ENCODE assay signal across 1 cellular context in the genomic region with DNA sequence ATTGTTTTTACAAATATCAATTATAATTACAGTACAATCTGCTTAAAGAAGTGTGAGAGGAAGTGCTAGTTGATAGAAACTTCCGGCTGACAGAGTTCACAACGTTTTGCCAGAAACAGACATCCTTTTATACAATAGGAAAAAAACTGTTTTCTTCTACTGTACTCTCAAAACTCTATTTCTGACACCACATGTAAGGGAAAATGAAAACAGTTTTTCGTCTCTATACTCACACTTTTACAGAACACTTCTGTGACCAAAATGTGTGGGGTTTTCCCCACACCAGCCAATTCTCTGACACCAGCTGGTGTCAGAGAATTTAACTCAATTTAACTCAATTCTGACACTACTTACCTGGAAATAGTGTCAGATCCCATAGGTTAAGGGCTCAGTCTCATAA.
TF ChIP-seq lines count a peak whose summit lies in the region.

No MANE protein-coding gene starts in this region.

TF ChIP-seq in GM12878, 131 proteins besides CTCF, POLR2A, EP300 and RAD21 (continued from another document):
- TF ChIP-seq SMC3 (IDR thresholded peaks at IDR 0.05; ENCODE audit: borderline replicate concordance, low read length): peak; percentile 7; the same call in 1 of the 2 replicates
- peak; percentile 55; the same call in 1 of the 2 replicates for TF ChIP-seq ZNF687 (IDR thresholded peaks at IDR 0.05)
- no peak for TF ChIP-seq JUNB (IDR thresholded peaks at IDR 0.05)
- TF ChIP-seq BHLHE40 (IDR thresholded peaks at IDR 0.05; ENCODE audit: borderline replicate concordance in 1 of 2, low read depth in 2 of 2, low read length in 1 of 2): peak; percentile 16 to 39; a peak in 1 of 4 replicates
- TF ChIP-seq TCF7 (IDR thresholded peaks at IDR 0.05; ENCODE audit: borderline replicate concordance): 0 out of 2 replicates have a peak, but pooled peaks have one; percentile 25
- TF ChIP-seq HDAC6 (IDR thresholded peaks at IDR 0.05; ENCODE audit: unreplicated experiment): no peak
- peak; percentile 46; the same call in 1 of the 2 replicates for TF ChIP-seq NFIC (IDR thresholded peaks at IDR 0.05; ENCODE audit: low read depth, low read length)
- no peak for TF ChIP-seq SREBF2 (IDR thresholded peaks at IDR 0.05; ENCODE audit: low read length)
